ENCODE assay signal across 14 cellular contexts in the genomic region with DNA sequence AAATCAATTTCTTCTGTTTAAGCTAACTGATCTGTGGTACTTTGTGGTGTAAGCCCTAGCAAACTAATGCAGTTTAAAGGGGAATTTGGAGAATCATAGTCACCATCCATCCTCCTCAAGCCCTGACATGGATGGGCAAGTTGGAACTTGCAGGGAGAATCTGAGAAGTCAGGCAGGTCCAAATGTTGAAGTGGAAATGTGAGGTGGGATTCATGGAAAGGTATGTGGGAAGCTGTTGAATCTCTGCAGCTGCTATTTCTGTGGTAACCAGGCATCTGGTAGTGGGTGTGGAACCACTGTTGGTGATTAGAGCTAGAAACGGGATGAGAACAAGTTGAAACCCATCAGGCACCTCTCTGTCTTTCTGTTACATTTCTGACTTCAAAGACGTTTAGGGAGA.
DNase-seq lines count a peak whose midpoint lies in the region; ATAC-seq and TF ChIP-seq lines count a peak whose summit lies in the region.
"Had no signal": no experiment of that assay in that cellular context is flagged by ENCODE, and none has a peak within 500 bp of the region (broad histone marks: within the 10 kb centered on the region; RNA-seq: fewer than 3 reads in every experiment).

No MANE protein-coding gene starts in this region.

- H3K27ac ChIP-seq in RWPE1 (no peak overlapping the region), epithelial cell of prostate (no peak overlapping the region)
- H3K27ac ChIP-seq: C4-2B had no signal

- no peak for ATAC-seq in GM21367 (IDR thresholded peaks at IDR 0.05; ENCODE audit: unreplicated experiment)

- DNase-seq in DMS 273 (lab: John Stamatoyannopoulos, UW; ENCODE audit: unreplicated experiment) (peak; percentile 59), NCI-H1105 (lab: John Stamatoyannopoulos, UW) (peak; percentile 34), RWPE1 (ENCODE audit: low spot score) (peak; percentile 45), epithelial cell of prostate (ENCODE audit: low read depth, low spot score) (peak; percentile 24), NCI-H446 (lab: John Stamatoyannopoulos, UW) (no peak), NCI-H82 (lab: John Stamatoyannopoulos, UW) (no peak)
- DNase-seq: DMS153, H9, Kasumi-1, NCI-H146, NCI-H2081, SHP77 treated with DMSO at 0.1 percent for 48 hours had no signal

- CTCF ChIA-PET in RWPE1 (lab: Yijun Ruan, JAX), result interaction anchor here (0.6 kb wide), 1 partner anchor 93 kb away, joined by 4 read pairs; no protein-coding TSS in a partner anchor

- no peak for TF ChIP-seq CTCF in RWPE1 (conservative IDR thresholded peaks at IDR 0.05; ENCODE audit: low read depth)

- POLR2A ChIA-PET in RWPE1 (lab: Yijun Ruan, JAX; ENCODE audit: low non-redundant PET), result interaction anchor here (0.6 kb wide), 1 partner anchor 1266 kb away, joined by 3 read pairs; no protein-coding TSS in a partner anchor

Comparison
In these comparisons a context has a peak if more than half of its experiments do, and no peak if none do; other contexts are left out.
1. DNase-seq: peak in DMS 273 (single experiment), NCI-H1105 (single experiment), RWPE1 (single experiment) and epithelial cell of prostate (single experiment); none in NCI-H446 (0 of 2) and NCI-H82 (single experiment).